Comparison of ENCODE assay signal across 9 cellular contexts in genomic region chr10:30359373-30360206, GRCh38. TPM values are rescaled to one million over a fixed set of nuclear protein-coding genes. Genes with fewer than 3 reads are reported as not detected.
A peak's percentile ranks its signal among the peaks of the same experiment; 100 is the strongest.
DNase-seq lines count a peak whose midpoint lies in the region; ATAC-seq, FAIRE-seq and TF ChIP-seq lines count a peak whose summit lies in the region.
"Had no signal": no experiment of that assay in that cellular context is flagged by ENCODE, and none has a peak within 500 bp of the region (broad histone marks: within the 10 kb centered on the region; RNA-seq: fewer than 3 reads in every experiment).

No MANE protein-coding gene starts in this region.

- H3K27me3 Mint-ChIP-seq in activated naive CD8-positive, alpha-beta T cell treated with anti-CD3 and anti-CD28 coated beads, Interleukin-2, amount 50 U/mL, for 24 hours: peaks cover 2% of the 10 kb centered on the region

- H3K9me3 ChIP-seq in right cardiac atrium (ENCODE audit: control insufficient read depth, low read length) (no peaks in the 10 kb centered on the region), gastrocnemius medialis (no peaks in the 10 kb centered on the region)

- TF ChIP-seq POLR2A in gastrocnemius medialis (IDR thresholded peaks at IDR 0.05): no peak

- peak; percentile 75 for DNase-seq in D341Med (ENCODE audit: low spot score)
- DNase-seq in GM20000 (ENCODE audit: low spot score): peak; percentile 72
- peak; percentile 51 for DNase-seq in HTR-8/SVneo (ENCODE audit: insufficient read length, low spot score)
- DNase-seq in SW480 (ENCODE audit: low spot score): peak; percentile 86
- DNase-seq in activated naive CD8-positive, alpha-beta T cell treated with anti-CD3 and anti-CD28 coated beads, Interleukin-2, amount 50 U/mL, for 24 hours: peak; percentile 75
- DNase-seq in right cardiac atrium: peak; percentile 47 to 79 (median 71)
- DNase-seq in gastrocnemius medialis: no peak

- H3K4me1 ChIP-seq in right cardiac atrium (ENCODE audit: control insufficient read depth, insufficient read depth, low read length): no peaks in the 10 kb centered on the region
- no peaks in the 10 kb centered on the region for H3K4me1 ChIP-seq in gastrocnemius medialis

- TF ChIP-seq CTCF in GM20000 (IDR thresholded peaks at IDR 0.05; ENCODE audit: extremely low read depth, missing control alignments): peak; percentile 81
- TF ChIP-seq CTCF in gastrocnemius medialis (IDR thresholded peaks at IDR 0.05 in 4 of 5, conservative IDR thresholded peaks at IDR 0.05 in 1 of 5): peak; percentile 17 to 67 (median 48)

- H3K4me3 ChIP-seq in right cardiac atrium (ENCODE audit: low read length) (no peak overlapping the region), gastrocnemius medialis (no peak overlapping the region)

- no peaks in the 10 kb centered on the region for H3K36me3 Mint-ChIP-seq in activated naive CD8-positive, alpha-beta T cell treated with anti-CD3 and anti-CD28 coated beads, Interleukin-2, amount 50 U/mL, for 24 hours (ENCODE audit: low read depth)
- H3K36me3 Mint-ChIP-seq: activated naive CD4-positive, alpha-beta T cell treated with anti-CD3 and anti-CD28 coated beads, Interleukin-2, amount 50 U/mL, for 24 hours had no signal

- peak; percentile 82 for FAIRE-seq in HTR-8/SVneo (lab: Jason Lieb, UNC)

- WGBS in right cardiac atrium: 44% methylated on average over 8 of the region's 8 CpGs

- in situ Hi-C loops in gastrocnemius medialis (cut with MboI; ENCODE audit: low sequenced_read_pairs in 4 of 4): no loop called here

- ATAC-seq in activated naive CD8-positive, alpha-beta T cell treated with anti-CD3 and anti-CD28 coated beads, Interleukin-2, amount 50 U/mL, for 24 hours: peak; percentile 74
- ATAC-seq in right cardiac atrium (peak in 1 of 2 donors; percentile 79), gastrocnemius medialis (no peak), HG02970 (IDR thresholded peaks at IDR 0.05; ENCODE audit: low FRiP score, unreplicated experiment) (no peak)

- H3K27ac ChIP-seq in right cardiac atrium (ENCODE audit: low read length) (no peak overlapping the region), gastrocnemius medialis (no peak overlapping the region)

- no peak overlapping the region for H3K4me3 Mint-ChIP-seq in activated naive CD8-positive, alpha-beta T cell treated with anti-CD3 and anti-CD28 coated beads, Interleukin-2, amount 50 U/mL, for 24 hours
- H3K4me3 Mint-ChIP-seq: activated naive CD4-positive, alpha-beta T cell treated with anti-CD3 and anti-CD28 coated beads, Interleukin-2, amount 50 U/mL, for 24 hours had no signal

- no peak overlapping the region for H3K27ac Mint-ChIP-seq in activated naive CD8-positive, alpha-beta T cell treated with anti-CD3 and anti-CD28 coated beads, Interleukin-2, amount 50 U/mL, for 24 hours

- H3K9me3 Mint-ChIP-seq in activated naive CD8-positive, alpha-beta T cell treated with anti-CD3 and anti-CD28 coated beads, Interleukin-2, amount 50 U/mL, for 24 hours: no peaks in the 10 kb centered on the region
- H3K9me3 Mint-ChIP-seq: activated naive CD4-positive, alpha-beta T cell treated with anti-CD3 and anti-CD28 coated beads, Interleukin-2, amount 50 U/mL, for 24 hours had no signal

- intact Hi-C loops in right cardiac atrium (cut with DNase I) (no loop called here), gastrocnemius medialis (cut with DNase I; ENCODE audit: low total_unique reads) (no loop called here)

- no peaks in the 10 kb centered on the region for H3K36me3 ChIP-seq in gastrocnemius medialis

- H3K27me3 ChIP-seq in right cardiac atrium (ENCODE audit: control insufficient read depth, insufficient read depth): no peaks in the 10 kb centered on the region
- no peaks in the 10 kb centered on the region for H3K27me3 ChIP-seq in gastrocnemius medialis

- H3K4me1 Mint-ChIP-seq in activated naive CD8-positive, alpha-beta T cell treated with anti-CD3 and anti-CD28 coated beads, Interleukin-2, amount 50 U/mL, for 24 hours: peaks cover 2% of the 10 kb centered on the region

RNA-seq across cellular contexts. Expression of gene MTPAP, which starts 10.5 kb away (rescaled TPM):
- total RNA-seq in right cardiac atrium (10 to 100 TPM; 22.4 to 30.8 (median 25.7) TPM), gastrocnemius medialis (10 to 100 TPM; 12.4 to 15.9 (median 14.9) TPM)
- 9.1 TPM for polyA plus RNA-seq in right cardiac atrium

Comparison
In these comparisons a context has a peak if more than half of its experiments do, and no peak if none do; other contexts are left out.
1. DNase-seq: peak in D341Med (single experiment), GM20000 (single experiment), HTR-8/SVneo (single experiment), SW480 (single experiment), activated naive CD8-positive, alpha-beta T cell treated with anti-CD3 and anti-CD28 coated beads, Interleukin-2, amount 50 U/mL, for 24 hours (single experiment) and right cardiac atrium (3 of 3); none in gastrocnemius medialis (0 of 2).